ENCODE assay signal across 8 cellular contexts in genomic region chr12:53500119-53500775, GRCh38. TPM values are rescaled to one million over a fixed set of nuclear protein-coding genes. Genes with fewer than 3 reads are reported as not detected.
A peak's percentile ranks its signal among the peaks of the same experiment; 100 is the strongest.
DNase-seq lines count a peak whose midpoint lies in the region; ATAC-seq and TF ChIP-seq lines count a peak whose summit lies in the region.

No MANE protein-coding gene starts in this region.

- H2AFZ ChIP-seq in PC-9: peak overlapping the region; percentile 79

- H3K4me1 ChIP-seq in PC-9 (replicated peaks; ENCODE audit: insufficient read depth) (peaks cover 22% of the 10 kb centered on the region), duodenal mucosa (ENCODE audit: control insufficient read depth in 1 of 2, insufficient read depth in 2 of 2, low read length in 2 of 2) (peaks cover 38 to 40% of the 10 kb centered on the region in 2 donors), mononuclear cell (ENCODE audit: insufficient read depth, low read length) (peaks cover 43% of the 10 kb centered on the region)

- no peak for ATAC-seq in activated CD4-positive, alpha-beta T cell treated with anti-CD3 and anti-CD28 coated beads for 36 hours
- ATAC-seq in HG03432 (IDR thresholded peaks at IDR 0.05; ENCODE audit: unreplicated experiment) (no peak), GM19328 (IDR thresholded peaks at IDR 0.05; ENCODE audit: unreplicated experiment) (no peak)

- CTCF ChIA-PET in activated CD4-positive, alpha-beta T cell treated with anti-CD3 and anti-CD28 coated beads for 36 hours (lab: Charles Lee): interaction anchor here (0.6 to 1.8 kb wide), 15 partner anchors 9 to 476 kb away, joined by 3 to 18 read pairs (median 4); partner anchors contain the start of genes AAAS and ESPL1
- CTCF ChIA-PET in PC-9 (lab: Charles Lee): interaction anchor here (0.7 to 1.6 kb wide), 7 partner anchors 49 to 494 kb away, joined by 3 to 14 read pairs (median 4); partner anchors contain the start of genes AAAS, EIF4B and ITGB7

- H3K27me3 ChIP-seq in PC-9 (ENCODE audit: insufficient read depth, low read depth) (no peaks in the 10 kb centered on the region), duodenal mucosa (ENCODE audit: control insufficient read depth in 1 of 2, insufficient read depth in 2 of 2, low read length in 2 of 2) (peaks cover 0 to 5% of the 10 kb centered on the region in 2 donors), mononuclear cell (ENCODE audit: insufficient read depth, low read length) (no peaks in the 10 kb centered on the region)

- H3K27ac Mint-ChIP-seq in activated CD4-positive, alpha-beta T cell treated with anti-CD3 and anti-CD28 coated beads for 36 hours: peak overlapping the region; percentile 98

- peak overlapping the region; percentile 81 for H3K4me3 Mint-ChIP-seq in activated CD4-positive, alpha-beta T cell treated with anti-CD3 and anti-CD28 coated beads for 36 hours

- BruUV-seq in PC-9 (replicated peaks; lab: Mats Ljungman, UMichigan): TSS peak; percentile 95

- H3K4me3 ChIP-seq in PC-9 (peak overlapping the region; percentile 77), duodenal mucosa (ENCODE audit: low read depth in 1 of 2, low read length in 2 of 2) (peak overlapping the region; percentile 73 to 90), mononuclear cell (ENCODE audit: low read length) (peak overlapping the region; percentile 60)

- H3K9me2 ChIP-seq in PC-9 (ENCODE audit: insufficient read depth): no peaks in the 10 kb centered on the region

- no peak for TF ChIP-seq CTCF in PC-9 (conservative IDR thresholded peaks at IDR 0.05)

- no peaks in the 10 kb centered on the region for H3K27me3 Mint-ChIP-seq in activated CD4-positive, alpha-beta T cell treated with anti-CD3 and anti-CD28 coated beads for 36 hours

- no peaks in the 10 kb centered on the region for H4K20me1 ChIP-seq in PC-9 (ENCODE audit: insufficient read depth)

- intact Hi-C loops in activated CD4-positive, alpha-beta T cell treated with anti-CD3 and anti-CD28 coated beads for 36 hours (cut with DNase I, micrococcal nuclease): loop anchor here (1.0 to 2.0 kb wide), 6 partner anchors 47 to 781 kb away; partner anchors contain the start of genes CBX5 (in 2 of the 2), HNRNPA1 (in 2 of the 2), EIF4B (in 1 of the 2) and PCBP2 (in 1 of the 2)
- intact Hi-C loops in PC-9 (cut with micrococcal nuclease; ENCODE audit: unreplicated experiment): loop anchor here (2.0 to 10.0 kb wide), 3 partner anchors 48 to 435 kb away; partner anchors contain the start of genes AAAS and PCBP2

- H3K36me3 ChIP-seq in PC-9 (ENCODE audit: low read depth) (no peaks in the 10 kb centered on the region), duodenal mucosa (ENCODE audit: control insufficient read depth in 1 of 2, insufficient read depth in 2 of 2, low read length in 2 of 2) (peaks cover under 1 to 16% of the 10 kb centered on the region in 2 donors)

- DNase-seq in activated CD4-positive, alpha-beta T cell treated with anti-CD3 and anti-CD28 coated beads for 36 hours: peak; percentile 43
- no peak for DNase-seq in activated CD4-positive, alpha-beta T cell treated with anti-CD3 and anti-CD28 coated beads, Interleukin-2, amount 50 U/mL, for 48 hours
- DNase-seq in PC-9: no peak
- DNase-seq in LoVo (ENCODE audit: low spot score): no peak

- H3K9me3 Mint-ChIP-seq in activated CD4-positive, alpha-beta T cell treated with anti-CD3 and anti-CD28 coated beads for 36 hours (ENCODE audit: low read depth): no peaks in the 10 kb centered on the region

- H3K27ac ChIP-seq in PC-9 (peak overlapping the region; percentile 81), duodenal mucosa (ENCODE audit: low read depth, low read length) (peak overlapping the region; percentile 97)

- H3K9me3 ChIP-seq in PC-9 (ENCODE audit: insufficient read depth, low read depth) (no peaks in the 10 kb centered on the region), duodenal mucosa (ENCODE audit: control insufficient read depth in 1 of 2, low read length in 2 of 2) (no peaks in the 10 kb centered on the region), mononuclear cell (ENCODE audit: low read depth, low read length) (no peaks in the 10 kb centered on the region)

- H3K4me2 ChIP-seq in PC-9: peak overlapping the region; percentile 98

- peaks cover 26% of the 10 kb centered on the region for H3K79me2 ChIP-seq in PC-9 (ENCODE audit: low read depth)

- peak overlapping the region; percentile 87 to 95 for H3K9ac ChIP-seq in duodenal mucosa (ENCODE audit: low read depth in 1 of 2, low read length in 2 of 2)

- peaks cover 31% of the 10 kb centered on the region for H3K4me1 Mint-ChIP-seq in activated CD4-positive, alpha-beta T cell treated with anti-CD3 and anti-CD28 coated beads for 36 hours

- no peaks in the 10 kb centered on the region for H3K36me3 Mint-ChIP-seq in activated CD4-positive, alpha-beta T cell treated with anti-CD3 and anti-CD28 coated beads for 36 hours (ENCODE audit: low read depth)

- POLR2A ChIA-PET in activated CD4-positive, alpha-beta T cell treated with anti-CD3 and anti-CD28 coated beads for 36 hours (lab: Charles Lee): interaction anchor here (0.7 to 2.3 kb wide), 12 partner anchors 9 to 494 kb away, joined by 3 to 23 read pairs (median 6); partner anchors contain the start of genes AAAS, EIF4B, ESPL1 and SP1
- POLR2A ChIA-PET in PC-9 (lab: Charles Lee; ENCODE audit: unreplicated experiment): interaction anchor here (0.5 to 1.5 kb wide), 14 partner anchors 14 to 596 kb away, joined by 3 to 13 read pairs (median 6); partner anchors contain the start of genes AAAS, ATP5MC2 and SPRYD3

- peaks cover 26% of the 10 kb centered on the region for H3F3A ChIP-seq in PC-9 (ENCODE audit: insufficient read depth, low read depth)

RNA-seq across cellular contexts. Expression of gene TARBP2, which starts 0.8 kb away (rescaled TPM):
- total RNA-seq in activated CD4-positive, alpha-beta T cell treated with anti-CD3 and anti-CD28 coated beads for 36 hours: 10 to 100 TPM; 28.3 to 30.2 TPM
- total RNA-seq in PC-9 (2021) (47.8 and 53.3 TPM in 2 replicates), mononuclear cell (9.4 TPM)

RNA-seq across cellular contexts. Expression of gene MAP3K12, which starts 1.0 kb away (rescaled TPM):
- 10 to 100 TPM; 12.6 to 13.8 TPM for total RNA-seq in activated CD4-positive, alpha-beta T cell treated with anti-CD3 and anti-CD28 coated beads for 36 hours
- total RNA-seq in PC-9 (2021): 14.7 and 18.3 TPM in 2 replicates
- 4.6 TPM for total RNA-seq in mononuclear cell

RNA-seq across cellular contexts. Expression of gene NPFF, which starts 7.0 kb away (rescaled TPM):
- total RNA-seq in activated CD4-positive, alpha-beta T cell treated with anti-CD3 and anti-CD28 coated beads for 36 hours: not detected
- total RNA-seq in PC-9 (2021) (not detected in 2 replicates), mononuclear cell (not detected)

RNA-seq across cellular contexts. Expression of gene PCBP2, which starts 48.3 kb away (rescaled TPM):
- 100 to 1,000 TPM; 881 to 999 TPM for total RNA-seq in activated CD4-positive, alpha-beta T cell treated with anti-CD3 and anti-CD28 coated beads for 36 hours
- total RNA-seq in PC-9 (2021) (668 and 833 TPM in 2 replicates), mononuclear cell (511 TPM)

RNA-seq across cellular contexts. Expression of gene PRR13, which starts 58.7 kb away (rescaled TPM):
- 100 to 1,000 TPM; 250 to 266 TPM for total RNA-seq in activated CD4-positive, alpha-beta T cell treated with anti-CD3 and anti-CD28 coated beads for 36 hours
- total RNA-seq in PC-9 (2021): 138 and 203 TPM in 2 replicates
- 104 TPM for total RNA-seq in mononuclear cell
